21 cellular contexts compared by ENCODE assay signal in the genomic region with DNA sequence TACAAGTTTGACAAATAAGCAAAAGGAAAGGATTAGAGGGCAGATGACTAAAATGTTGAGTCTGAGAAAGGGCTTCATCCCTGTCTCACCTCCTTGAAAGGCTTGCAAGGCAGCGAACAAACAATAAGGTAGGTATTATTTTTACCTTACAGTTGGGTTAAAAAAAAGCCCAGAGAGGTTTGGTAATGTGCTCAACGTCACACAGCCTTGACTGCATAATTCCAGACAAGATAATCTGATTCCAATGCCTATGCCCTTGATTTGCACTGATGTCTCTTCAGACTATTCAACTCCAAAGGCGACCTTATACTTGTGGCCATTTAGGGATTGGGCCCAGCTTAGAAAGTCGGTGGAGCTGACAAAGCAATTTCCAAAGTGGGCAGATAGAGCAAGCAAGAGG. TPM values are rescaled to one million over a fixed set of nuclear protein-coding genes. Genes with fewer than 3 reads are reported as not detected.
A peak's percentile ranks its signal among the peaks of the same experiment; 100 is the strongest.
DNase-seq lines count a peak whose midpoint lies in the region; ATAC-seq and TF ChIP-seq lines count a peak whose summit lies in the region.
"Had no signal": no experiment of that assay in that cellular context is flagged by ENCODE, and none has a peak within 500 bp of the region (broad histone marks: within the 10 kb centered on the region; RNA-seq: fewer than 3 reads in every experiment).

No MANE protein-coding gene starts in this region.

- no peaks in the 10 kb centered on the region for H3K27me3 ChIP-seq in liver (ENCODE audit: control insufficient read depth in 4 of 4, insufficient read depth in 4 of 4, low read length in 3 of 4)
- H3K27me3 ChIP-seq in spleen (replicated peaks in 1 of 7) = no peaks in the 10 kb centered on the region
- H3K27me3 ChIP-seq: BLaER1 had no signal

- TF ChIP-seq RAD21 in liver (IDR thresholded peaks at IDR 0.05) = no peak

- no peak for ATAC-seq in GM19452 (IDR thresholded peaks at IDR 0.05; ENCODE audit: unreplicated experiment)
- ATAC-seq in GM21825 (IDR thresholded peaks at IDR 0.05; ENCODE audit: unreplicated experiment) = no peak

- H3K9me3 ChIP-seq in liver (ENCODE audit: control insufficient read depth in 4 of 4, low read length in 3 of 4) = no peaks in the 10 kb centered on the region
- H3K9me3 ChIP-seq in spleen = no peaks in the 10 kb centered on the region
- H3K9me3 ChIP-seq: BLaER1, Caco-2, HAP-1 had no signal

- H3K4me1 ChIP-seq in liver (ENCODE audit: control insufficient read depth in 4 of 4, insufficient read depth in 4 of 4, low read length in 3 of 4) (peaks cover 0 to 30% (median 13%) of the 10 kb centered on the region in 4 donors), spleen (peaks cover 0 to 11% (median 0%) of the 10 kb centered on the region in 6 donors)
- H3K4me1 ChIP-seq: BLaER1, Caco-2, HAP-1 had no signal

- H3K9ac ChIP-seq in liver (ENCODE audit: low read depth in 1 of 2, low read length in 2 of 2) = peak overlapping the region; percentile 76 to 99
- H3K9ac ChIP-seq: BLaER1, GM23248, KMS-11 had no signal

- H3K36me3 ChIP-seq in liver (ENCODE audit: control insufficient read depth in 4 of 4, insufficient read depth in 3 of 4, low read depth in 1 of 4, low read length in 3 of 4) (peaks cover 1 to 27% (median 14%) of the 10 kb centered on the region in 4 donors), spleen (peaks cover 0 to 53% (median 11%) of the 10 kb centered on the region in 6 donors)
- H3K36me3 ChIP-seq: HAP-1 had no signal

- no peak for TF ChIP-seq POLR2A in spleen (IDR thresholded peaks at IDR 0.05)

- peak overlapping the region; percentile 65 to 91 (median 68) for H3K4me3 ChIP-seq in liver (ENCODE audit: low read depth in 1 of 3, low read length in 3 of 3)
- peak overlapping the region in 3 of 8 donors; percentile 5 to 30 (median 11) for H3K4me3 ChIP-seq in spleen
- H3K4me3 ChIP-seq: BLaER1, GM23248, HAP-1 had no signal

- H3K27ac ChIP-seq in C4-2B (peak overlapping the region; percentile 32; the same call in 1 of the 2 replicates), VCaP (peak overlapping the region; percentile 71), liver (ENCODE audit: low read depth in 1 of 2, low read length in 2 of 2) (peak overlapping the region; percentile 79 to 92), spleen (peak overlapping the region in 7 of 8 donors; percentile 31 to 88 (median 74))
- H3K27ac ChIP-seq: 22Rv1, BLaER1, GM23248, KMS-11 had no signal

- intact Hi-C loops in spleen (cut with DNase I; ENCODE audit: low total_unique reads) = no loop called here

- 40% methylated on average over 4 of the region's 4 CpGs for WGBS in liver
- 89 to 97% (median 90%) methylated on average over 4 of the region's 4 CpGs for WGBS in spleen, 5 donors

- DNase-seq in spleen = no peak
- no peak for DNase-seq in DMS53 (lab: John Stamatoyannopoulos, UW)
- DNase-seq: Caco-2, DMS79, GDM1, GM23248, HFFc6 had no signal

- no peak for TF ChIP-seq CTCF in C4-2B (conservative IDR thresholded peaks at IDR 0.05)
- no peak for TF ChIP-seq CTCF in VCaP (conservative IDR thresholded peaks at IDR 0.05)
- no peak for TF ChIP-seq CTCF in liver (IDR thresholded peaks at IDR 0.05; ENCODE audit: low read depth, low read length, missing input control)
- no peak for TF ChIP-seq CTCF in spleen (IDR thresholded peaks at IDR 0.05 in 8 of 11, conservative IDR thresholded peaks at IDR 0.05 in 3 of 11)

TF ChIP-seq in liver, 16 proteins besides CTCF, POLR2A, EP300 and RAD21:
- TF ChIP-seq, protein P1, sequence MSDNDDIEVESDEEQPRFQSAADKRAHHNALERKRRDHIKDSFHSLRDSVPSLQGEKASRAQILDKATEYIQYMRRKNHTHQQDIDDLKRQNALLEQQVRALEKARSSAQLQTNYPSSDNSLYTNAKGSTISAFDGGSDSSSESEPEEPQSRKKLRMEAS (IDR thresholded peaks at IDR 0.05) = no peak
- no peak for TF ChIP-seq YY1 (IDR thresholded peaks at IDR 0.05)
- no peak for TF ChIP-seq GABPA (IDR thresholded peaks at IDR 0.05 in 1 of 2, conservative IDR thresholded peaks at IDR 0.05 in 1 of 2)
- no peak for TF ChIP-seq JUND (IDR thresholded peaks at IDR 0.05)
- TF ChIP-seq, protein P2, sequence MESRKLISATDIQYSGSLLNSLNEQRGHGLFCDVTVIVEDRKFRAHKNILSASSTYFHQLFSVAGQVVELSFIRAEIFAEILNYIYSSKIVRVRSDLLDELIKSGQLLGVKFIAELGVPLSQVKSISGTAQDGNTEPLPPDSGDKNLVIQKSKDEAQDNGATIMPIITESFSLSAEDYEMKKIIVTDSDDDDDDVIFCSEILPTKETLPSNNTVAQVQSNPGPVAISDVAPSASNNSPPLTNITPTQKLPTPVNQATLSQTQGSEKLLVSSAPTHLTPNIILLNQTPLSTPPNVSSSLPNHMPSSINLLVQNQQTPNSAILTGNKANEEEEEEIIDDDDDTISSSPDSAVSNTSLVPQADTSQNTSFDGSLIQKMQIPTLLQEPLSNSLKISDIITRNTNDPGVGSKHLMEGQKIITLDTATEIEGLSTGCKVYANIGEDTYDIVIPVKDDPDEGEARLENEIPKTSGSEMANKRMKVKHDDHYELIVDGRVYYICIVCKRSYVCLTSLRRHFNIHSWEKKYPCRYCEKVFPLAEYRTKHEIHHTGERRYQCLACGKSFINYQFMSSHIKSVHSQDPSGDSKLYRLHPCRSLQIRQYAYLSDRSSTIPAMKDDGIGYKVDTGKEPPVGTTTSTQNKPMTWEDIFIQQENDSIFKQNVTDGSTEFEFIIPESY (IDR thresholded peaks at IDR 0.05) = no peak
- TF ChIP-seq HNF4A (conservative IDR thresholded peaks at IDR 0.05) = no peak
- TF ChIP-seq, protein P3, sequence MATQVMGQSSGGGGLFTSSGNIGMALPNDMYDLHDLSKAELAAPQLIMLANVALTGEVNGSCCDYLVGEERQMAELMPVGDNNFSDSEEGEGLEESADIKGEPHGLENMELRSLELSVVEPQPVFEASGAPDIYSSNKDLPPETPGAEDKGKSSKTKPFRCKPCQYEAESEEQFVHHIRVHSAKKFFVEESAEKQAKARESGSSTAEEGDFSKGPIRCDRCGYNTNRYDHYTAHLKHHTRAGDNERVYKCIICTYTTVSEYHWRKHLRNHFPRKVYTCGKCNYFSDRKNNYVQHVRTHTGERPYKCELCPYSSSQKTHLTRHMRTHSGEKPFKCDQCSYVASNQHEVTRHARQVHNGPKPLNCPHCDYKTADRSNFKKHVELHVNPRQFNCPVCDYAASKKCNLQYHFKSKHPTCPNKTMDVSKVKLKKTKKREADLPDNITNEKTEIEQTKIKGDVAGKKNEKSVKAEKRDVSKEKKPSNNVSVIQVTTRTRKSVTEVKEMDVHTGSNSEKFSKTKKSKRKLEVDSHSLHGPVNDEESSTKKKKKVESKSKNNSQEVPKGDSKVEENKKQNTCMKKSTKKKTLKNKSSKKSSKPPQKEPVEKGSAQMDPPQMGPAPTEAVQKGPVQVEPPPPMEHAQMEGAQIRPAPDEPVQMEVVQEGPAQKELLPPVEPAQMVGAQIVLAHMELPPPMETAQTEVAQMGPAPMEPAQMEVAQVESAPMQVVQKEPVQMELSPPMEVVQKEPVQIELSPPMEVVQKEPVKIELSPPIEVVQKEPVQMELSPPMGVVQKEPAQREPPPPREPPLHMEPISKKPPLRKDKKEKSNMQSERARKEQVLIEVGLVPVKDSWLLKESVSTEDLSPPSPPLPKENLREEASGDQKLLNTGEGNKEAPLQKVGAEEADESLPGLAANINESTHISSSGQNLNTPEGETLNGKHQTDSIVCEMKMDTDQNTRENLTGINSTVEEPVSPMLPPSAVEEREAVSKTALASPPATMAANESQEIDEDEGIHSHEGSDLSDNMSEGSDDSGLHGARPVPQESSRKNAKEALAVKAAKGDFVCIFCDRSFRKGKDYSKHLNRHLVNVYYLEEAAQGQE (IDR thresholded peaks at IDR 0.05) = no peak
- no peak for TF ChIP-seq EGR1 (IDR thresholded peaks at IDR 0.05; ENCODE audit: low read depth in 2 of 2)
- TF ChIP-seq FOXA1 (IDR thresholded peaks at IDR 0.05) = no peak
- no peak for TF ChIP-seq NR2F2 (IDR thresholded peaks at IDR 0.05)
- TF ChIP-seq TAF1 (conservative IDR thresholded peaks at IDR 0.05) = no peak
- no peak for TF ChIP-seq FOXA2 (IDR thresholded peaks at IDR 0.05)
- TF ChIP-seq, protein P4, sequence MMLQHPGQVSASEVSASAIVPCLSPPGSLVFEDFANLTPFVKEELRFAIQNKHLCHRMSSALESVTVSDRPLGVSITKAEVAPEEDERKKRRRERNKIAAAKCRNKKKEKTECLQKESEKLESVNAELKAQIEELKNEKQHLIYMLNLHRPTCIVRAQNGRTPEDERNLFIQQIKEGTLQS (IDR thresholded peaks at IDR 0.05) = no peak
- TF ChIP-seq HNF4G (IDR thresholded peaks at IDR 0.05) = no peak

RNA-seq across cellular contexts. Expression of a gene that starts 1.7 kb away (rescaled TPM):
- total RNA-seq in liver (100 to 1,000 TPM; 238 to 800 TPM), spleen (10 to 100 TPM; 16.5 to 67.4 (median 32.0) TPM)
- polyA plus RNA-seq in liver (1,000 to 10,000 TPM in 1 of 2 donors, 100 to 1,000 TPM in 1; 965 to 1,194 TPM), spleen (1 to 10 TPM; 2.7 to 7.1 (median 3.2) TPM)
- total RNA-seq: A673, Caco-2, Daoy, GM23248, H4, HFFc6, LHCN-M2 had no signal
- polyA plus RNA-seq: AG04450, GM23248 had no signal

RNA-seq across cellular contexts. Expression of a gene that starts 53.4 kb away (rescaled TPM):
- total RNA-seq in liver (10 to 100 TPM; 17.3 TPM), spleen (10 to 100 TPM; 33.2 to 52.6 (median 42.3) TPM)
- polyA plus RNA-seq in liver (1 to 10 TPM; 3.9 to 9.6 TPM), spleen (10 to 100 TPM; 15.3 to 22.4 (median 16.7) TPM)

Comparison
In these comparisons a context has a peak if more than half of its experiments do, and no peak if none do; other contexts are left out.
1. H3K27ac ChIP-seq: peak in every context shown above with its lines; median percentile 86 in liver; 74 in spleen; 71 in VCaP; 32 in C4-2B.